In genomic region chr12:55708695-55709233, GRCh38 we compare ENCODE assay signal across 9 cellular contexts. TPM values are rescaled to one million over a fixed set of nuclear protein-coding genes. Genes with fewer than 3 reads are reported as not detected.
DNase-seq lines count a peak whose midpoint lies in the region; TF ChIP-seq lines count a peak whose summit lies in the region.
"Had no signal": no experiment of that assay in that cellular context is flagged by ENCODE, and none has a peak within 500 bp of the region (broad histone marks: within the 10 kb centered on the region; RNA-seq: fewer than 3 reads in every experiment).

No MANE protein-coding gene starts in this region.

- H3K4me3 ChIP-seq in dorsolateral prefrontal cortex (peak overlapping the region in 52 of 59 donors; percentile 61 to 84 (median 73)), muscle layer of duodenum (ENCODE audit: low read depth in 1 of 2, low read length in 2 of 2) (peak overlapping the region; percentile 35 to 80)

- peaks cover 21% of the 10 kb centered on the region for H3K4me1 Mint-ChIP-seq in activated naive CD4-positive, alpha-beta T cell treated with anti-CD3 and anti-CD28 coated beads, Interleukin-2, amount 50 U/mL, for 24 hours

- H3K9me3 Mint-ChIP-seq in activated naive CD4-positive, alpha-beta T cell treated with anti-CD3 and anti-CD28 coated beads, Interleukin-2, amount 50 U/mL, for 24 hours: no peaks in the 10 kb centered on the region

- TF ChIP-seq CTCF in dorsolateral prefrontal cortex (IDR thresholded peaks at IDR 0.05 in 54 of 56, conservative IDR thresholded peaks at IDR 0.05 in 2 of 56; ENCODE audit: low read depth in 1 of 56, partially characterized antibody in 56 of 56): no peak

- H3K27me3 Mint-ChIP-seq in activated naive CD4-positive, alpha-beta T cell treated with anti-CD3 and anti-CD28 coated beads, Interleukin-2, amount 50 U/mL, for 24 hours: peaks cover 12% of the 10 kb centered on the region

- no peak for DNase-seq in activated naive CD4-positive, alpha-beta T cell treated with anti-CD3 and anti-CD28 coated beads, Interleukin-2, amount 50 U/mL, for 16 hours
- DNase-seq in dorsolateral prefrontal cortex (no peak), NCI-H1105 (lab: John Stamatoyannopoulos, UW) (no peak), UCSD-AML1 (lab: John Stamatoyannopoulos, UW; ENCODE audit: unreplicated experiment) (no peak), RPMI8226 (no peak), midbrain (lab: John Stamatoyannopoulos, UW) (no peak)
- DNase-seq: effector CD8-positive, alpha-beta T cell had no signal

- peak overlapping the region; percentile 77 for H3K27ac Mint-ChIP-seq in activated naive CD4-positive, alpha-beta T cell treated with anti-CD3 and anti-CD28 coated beads, Interleukin-2, amount 50 U/mL, for 24 hours

- H3K36me3 ChIP-seq in muscle layer of duodenum (ENCODE audit: control insufficient read depth in 1 of 2, insufficient read depth in 2 of 2, low read length in 2 of 2): no peaks in the 10 kb centered on the region

- H3K27me3 ChIP-seq in dorsolateral prefrontal cortex (no peaks in the 10 kb centered on the region), muscle layer of duodenum (ENCODE audit: low read depth, low read length) (no peaks in the 10 kb centered on the region)

- peak overlapping the region in 38 of 59 donors; percentile 7 to 85 (median 51) for H3K27ac ChIP-seq in dorsolateral prefrontal cortex
- H3K27ac ChIP-seq in muscle layer of duodenum (ENCODE audit: low read length): peak overlapping the region; percentile 76

- H3K36me3 Mint-ChIP-seq in activated naive CD4-positive, alpha-beta T cell treated with anti-CD3 and anti-CD28 coated beads, Interleukin-2, amount 50 U/mL, for 24 hours: no peaks in the 10 kb centered on the region

- H3K9me3 ChIP-seq in muscle layer of duodenum (ENCODE audit: control insufficient read depth in 1 of 2, low read length in 2 of 2): no peaks in the 10 kb centered on the region

- H3K4me3 Mint-ChIP-seq in activated naive CD4-positive, alpha-beta T cell treated with anti-CD3 and anti-CD28 coated beads, Interleukin-2, amount 50 U/mL, for 24 hours: peak overlapping the region; percentile 81

- peaks cover 4 to 27% of the 10 kb centered on the region in 2 donors for H3K4me1 ChIP-seq in muscle layer of duodenum (ENCODE audit: control insufficient read depth in 1 of 2, insufficient read depth in 2 of 2, low read length in 2 of 2)

- intact Hi-C loops in dorsolateral prefrontal cortex (cut with DNase I): no loop called here

RNA-seq across cellular contexts. Expression of gene ITGA7, which starts 1.1 kb away (rescaled TPM):
- 100 to 1,000 TPM in 38 of 120 experiments, 10 to 100 TPM in 82; 47.1 to 183 (median 85.5) TPM for total RNA-seq in dorsolateral prefrontal cortex

RNA-seq across cellular contexts. Expression of gene BLOC1S1, which starts 7.1 kb away (rescaled TPM):
- 100 to 1,000 TPM in 89 of 120 experiments, 10 to 100 TPM in 31; 73.5 to 149 (median 111) TPM for total RNA-seq in dorsolateral prefrontal cortex

RNA-seq across cellular contexts. Expression of gene RDH5, which starts 11.4 kb away (rescaled TPM):
- 10 to 100 TPM in 45 of 120 experiments, 1 to 10 TPM in 75; 3.2 to 19.4 (median 9.0) TPM for total RNA-seq in dorsolateral prefrontal cortex

RNA-seq across cellular contexts. Expression of gene CD63, which starts 20.0 kb away (rescaled TPM):
- total RNA-seq in dorsolateral prefrontal cortex: 100 to 1,000 TPM; 216 to 509 (median 301) TPM

RNA-seq across cellular contexts. Expression of gene GDF11, which starts 34.2 kb away (rescaled TPM):
- total RNA-seq in dorsolateral prefrontal cortex: 10 to 100 TPM; 11.9 to 63.8 (median 21.4) TPM
